ENCODE assay signal across 20 cellular contexts in genomic region chr15:85507114-85507513, GRCh38.
"Had no signal": no experiment of that assay in that cellular context is flagged by ENCODE, and none has a peak within 500 bp of the region (broad histone marks: within the 10 kb centered on the region; RNA-seq: fewer than 3 reads in every experiment).

No MANE protein-coding gene starts in this region.

- H3K36me3 Mint-ChIP-seq: activated CD4-positive, alpha-beta memory T cell treated with anti-CD3 and anti-CD28 coated beads for 36 hours; brain had no signal

- H3K27me3 Mint-ChIP-seq: activated CD4-positive, alpha-beta memory T cell treated with anti-CD3 and anti-CD28 coated beads for 36 hours; activated CD4-positive, alpha-beta T cell treated with anti-CD3 and anti-CD28 coated beads, Interleukin-2, amount 10 ng/mL, durations not matched to agents 7 days and 5 days; activated naive CD4-positive, alpha-beta T cell treated with anti-CD3 and anti-CD28 coated beads, Interleukin-2, amount 50 U/mL, for 24 hours; brain; T-helper 17 cell had no signal

- H3K27ac Mint-ChIP-seq: activated CD4-positive, alpha-beta memory T cell treated with anti-CD3 and anti-CD28 coated beads for 36 hours; activated CD4-positive, alpha-beta T cell treated with anti-CD3 and anti-CD28 coated beads, Interleukin-2, amount 10 ng/mL, durations not matched to agents 7 days and 5 days; activated naive CD4-positive, alpha-beta T cell treated with anti-CD3 and anti-CD28 coated beads, Interleukin-2, amount 50 U/mL, for 24 hours; activated T-helper 1 cell treated with anti-CD3 and anti-CD28 coated beads, Interleukin-12 subunit alpha, Interleukin-12 subunit beta, Interleukin-2, Interleukin-4 antibody, amounts not matched to agents 30 ng/mL and 10 ng/mL and 1 ng/mL, durations not matched to agents 14 hours and 24 hours and 36 hours; T-helper 17 cell had no signal

- ATAC-seq: PC-3, T-helper 17 cell had no signal

- H3K9me3 Mint-ChIP-seq: activated CD4-positive, alpha-beta memory T cell treated with anti-CD3 and anti-CD28 coated beads for 36 hours; activated CD4-positive, alpha-beta T cell treated with anti-CD3 and anti-CD28 coated beads, Interleukin-2, amount 10 ng/mL, durations not matched to agents 7 days and 5 days; activated naive CD4-positive, alpha-beta T cell treated with anti-CD3 and anti-CD28 coated beads, Interleukin-2, amount 50 U/mL, for 24 hours; activated T-helper 1 cell treated with anti-CD3 and anti-CD28 coated beads, Interleukin-12 subunit alpha, Interleukin-12 subunit beta, Interleukin-2, Interleukin-4 antibody, amounts not matched to agents 30 ng/mL and 10 ng/mL and 1 ng/mL, durations not matched to agents 14 hours and 24 hours and 36 hours; brain had no signal

- H3K4me3 Mint-ChIP-seq: activated CD4-positive, alpha-beta memory T cell treated with anti-CD3 and anti-CD28 coated beads for 36 hours; activated CD4-positive, alpha-beta T cell treated with anti-CD3 and anti-CD28 coated beads, Interleukin-2, amount 10 ng/mL, durations not matched to agents 7 days and 5 days; activated naive CD4-positive, alpha-beta T cell treated with anti-CD3 and anti-CD28 coated beads, Interleukin-2, amount 50 U/mL, for 24 hours; activated T-helper 1 cell treated with anti-CD3 and anti-CD28 coated beads, Interleukin-12 subunit alpha, Interleukin-12 subunit beta, Interleukin-2, Interleukin-4 antibody, amounts not matched to agents 30 ng/mL and 10 ng/mL and 1 ng/mL, durations not matched to agents 14 hours and 24 hours and 36 hours; brain; T-helper 17 cell had no signal

- DNase-seq: activated CD4-positive, alpha-beta memory T cell treated with anti-CD3 and anti-CD28 coated beads for 36 hours; activated CD4-positive, alpha-beta T cell treated with anti-CD3 and anti-CD28 coated beads, Interleukin-2, amount 10 ng/mL, durations not matched to agents 7 days and 5 days; activated CD4-positive, CD25-positive, alpha-beta regulatory T cell; activated CD8-positive, alpha-beta memory T cell treated with anti-CD3 and anti-CD28 coated beads for 24 hours; activated effector memory CD4-positive, alpha-beta T cell treated with Interleukin-2 at 50 U/mL for 16 hours; activated naive CD4-positive, alpha-beta T cell; amygdala; NCI-H1048; NCI-H146; NCI-H187 treated with DMSO at 0.1 percent for 48 hours; NCI-H2081 treated with DMSO at 0.1 percent for 48 hours; NCI-H446; NCI-H524; PC-3; SIG-M5; T-helper 17 cell; T-helper 9 cell had no signal
